16 cellular contexts compared by ENCODE assay signal in genomic region chr6:168606722-168607121, GRCh38.
DNase-seq lines count a peak whose midpoint lies in the region; ATAC-seq and TF ChIP-seq lines count a peak whose summit lies in the region.
"Had no signal": no experiment of that assay in that cellular context is flagged by ENCODE, and none has a peak within 500 bp of the region (broad histone marks: within the 10 kb centered on the region; RNA-seq: fewer than 3 reads in every experiment).

No MANE protein-coding gene starts in this region.

- 89 to 94% (median 91%) methylated on average over 16 of the region's 16 CpGs for WGBS in stomach, 5 donors
- WGBS in prostate gland: 89% methylated on average over 16 of the region's 16 CpGs

- TF ChIP-seq EP300 in stomach (IDR thresholded peaks at IDR 0.05): no peak

- H3K36me3 ChIP-seq in BLaER1: no peaks in the 10 kb centered on the region
- peaks cover 0 to 10% (median 2%) of the 10 kb centered on the region in 4 donors for H3K36me3 ChIP-seq in stomach
- H3K36me3 ChIP-seq in prostate gland: no peaks in the 10 kb centered on the region

- peaks cover 85% of the 10 kb centered on the region for H3K4me1 ChIP-seq in BLaER1
- peaks cover 0 to 26% (median 3%) of the 10 kb centered on the region in 4 donors for H3K4me1 ChIP-seq in stomach
- H3K4me1 ChIP-seq in prostate gland (replicated peaks): no peaks in the 10 kb centered on the region

- H3K9me3 ChIP-seq in BLaER1 (peaks cover 5% of the 10 kb centered on the region), stomach (no peaks in the 10 kb centered on the region), prostate gland (no peaks in the 10 kb centered on the region)

- TF ChIP-seq CTCF in coronary artery (IDR thresholded peaks at IDR 0.05) (no peak), stomach (IDR thresholded peaks at IDR 0.05) (no peak), prostate gland (IDR thresholded peaks at IDR 0.05) (no peak)

- in situ Hi-C loops in G401 (cut with HindIII; ENCODE audit: low sequenced_read_pairs): no loop called here

- H3K4me2 ChIP-seq in BLaER1: peak overlapping the region; percentile 75

- H3K27ac ChIP-seq in BLaER1 (peak overlapping the region; percentile 59), coronary artery (no peak overlapping the region), stomach (peak overlapping the region in 3 of 5 donors; percentile 37 to 64 (median 61)), prostate gland (no peak overlapping the region)

- H4K20me1 ChIP-seq in BLaER1: no peaks in the 10 kb centered on the region

- ATAC-seq in Right ventricle myocardium superior (ENCODE audit: poor library complexity) (no peak), HG03175 (IDR thresholded peaks at IDR 0.05; ENCODE audit: unreplicated experiment) (no peak)

- no peak overlapping the region for H3K9ac ChIP-seq in BLaER1

- H3K4me3 ChIP-seq in BLaER1 (no peak overlapping the region), coronary artery (no peak overlapping the region), stomach (no peak overlapping the region), prostate gland (no peak overlapping the region)

- intact Hi-C loops in posterior vena cava (cut with DNase I) (no loop called here), stomach (cut with DNase I; ENCODE audit: low total_unique reads) (no loop called here), Right ventricle myocardium superior (cut with DNase I) (no loop called here), prostate gland (cut with DNase I) (loop anchor here (10.0 kb wide), 1 partner anchor 232 kb away; no protein-coding TSS in a partner anchor)

- no peak for TF ChIP-seq POLR2A in stomach (IDR thresholded peaks at IDR 0.05)
- TF ChIP-seq POLR2A in prostate gland (IDR thresholded peaks at IDR 0.05): no peak

- DNase-seq in coronary artery (ENCODE audit: low spot score) (peak; percentile 65), posterior vena cava (ENCODE audit: low spot score) (peak; percentile 70), stomach (no peak), Right ventricle myocardium superior (no peak), prostate gland (ENCODE audit: low spot score) (no peak), G401 (ENCODE audit: low spot score) (no peak)
- DNase-seq: 8988T; C1 segment of cervical spinal cord; CD4-positive, CD25-positive, alpha-beta regulatory T cell; CD8-positive, alpha-beta memory T cell; COR-L47; DMS 273 treated with DMSO at 0.1 percent for 48 hours; GF-D8; H9 had no signal

- H3K27me3 ChIP-seq in BLaER1 (no peaks in the 10 kb centered on the region), stomach (no peaks in the 10 kb centered on the region), prostate gland (replicated peaks; ENCODE audit: insufficient read depth) (no peaks in the 10 kb centered on the region)

Comparison
In these comparisons a context has a peak if more than half of its experiments do, and no peak if none do; other contexts are left out.
1. H3K27ac ChIP-seq: peak in BLaER1 (single experiment) and stomach (3 of 5); none in coronary artery (0 of 2) and prostate gland (0 of 2).
2. DNase-seq: peak in coronary artery (single experiment) and posterior vena cava (single experiment); none in stomach (single experiment), Right ventricle myocardium superior (single experiment), prostate gland (single experiment) and G401 (single experiment).